Comparison of ENCODE assay signal across 19 cellular contexts in the genomic region with DNA sequence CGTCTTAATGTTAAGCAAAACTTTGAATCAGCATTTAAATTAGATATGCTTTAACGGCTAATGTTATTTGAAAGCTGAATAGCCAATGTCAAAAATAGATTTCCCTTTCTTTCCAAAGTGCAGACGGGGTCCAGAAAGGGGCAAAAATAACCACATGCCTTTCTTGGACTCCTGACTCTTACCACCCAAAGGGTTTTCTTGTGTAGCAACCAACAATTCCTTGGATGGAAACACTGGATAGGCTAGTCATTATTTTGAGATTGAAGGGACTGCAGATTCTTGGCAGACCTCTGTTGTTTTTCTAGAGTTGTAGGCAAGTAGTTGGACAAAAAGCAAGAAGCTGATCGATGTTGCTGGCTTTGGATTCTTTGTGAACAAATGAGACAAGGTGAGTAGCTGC.
DNase-seq lines count a peak whose midpoint lies in the region; ATAC-seq and TF ChIP-seq lines count a peak whose summit lies in the region.
"Had no signal": no experiment of that assay in that cellular context is flagged by ENCODE, and none has a peak within 500 bp of the region (broad histone marks: within the 10 kb centered on the region; RNA-seq: fewer than 3 reads in every experiment).

No MANE protein-coding gene starts in this region.

- ATAC-seq in heart right ventricle = peak in 1 of 8 donors; percentile 11
- ATAC-seq: activated naive CD4-positive, alpha-beta T cell treated with anti-CD3 and anti-CD28 coated beads, Interleukin-2, amount 50 U/mL, for 72 hours; T-helper 17 cell had no signal

- H3K4me3 ChIP-seq in heart right ventricle = peak overlapping the region in 7 of 10 donors; percentile 4 to 40 (median 21)
- peak overlapping the region; percentile 38 to 48 for H3K4me3 ChIP-seq in tibial artery
- no peak overlapping the region for H3K4me3 ChIP-seq in Karpas-422 (ENCODE audit: low read length)
- H3K4me3 ChIP-seq: esophagus squamous epithelium, ovary, skin epidermis had no signal

- H3K79me2 ChIP-seq in Karpas-422 (ENCODE audit: low read length) = no peaks in the 10 kb centered on the region

- TF ChIP-seq CTCF in heart right ventricle (IDR thresholded peaks at IDR 0.05) (no peak), nephron (IDR thresholded peaks at IDR 0.05; ENCODE audit: unreplicated experiment in 3 of 3) (no peak), tibial artery (IDR thresholded peaks at IDR 0.05) (no peak), CD14-positive monocyte (IDR thresholded peaks at IDR 0.05) (no peak)

- peaks cover 0 to 11% (median 0%) of the 10 kb centered on the region in 9 donors for H3K4me1 ChIP-seq in heart right ventricle
- peaks cover 0 to 60% (median 26%) of the 10 kb centered on the region in 4 donors for H3K4me1 ChIP-seq in tibial artery
- H3K4me1 ChIP-seq in Karpas-422 (ENCODE audit: low read length) = no peaks in the 10 kb centered on the region
- H3K4me1 ChIP-seq: esophagus squamous epithelium had no signal

- no peak overlapping the region for H3K9ac ChIP-seq in Karpas-422 (ENCODE audit: low read length)

- H3K4me3 Mint-ChIP-seq in nephron (no peak overlapping the region), CD14-positive monocyte (no peak overlapping the region)
- H3K4me3 Mint-ChIP-seq: B cell, T-helper 17 cell had no signal

- DNase-seq in astrocyte of the hippocampus (ENCODE audit: low read depth, low spot score) (peak; percentile 46), heart right ventricle (no peak), tibial artery (no peak), Karpas-422 (no peak), nucleus accumbens (lab: John Stamatoyannopoulos, UW) (no peak), CD14-positive monocyte (ENCODE audit: low spot score) (no peak)
- no peak for DNase-seq in effector CD8-positive, alpha-beta T cell (lab: John Stamatoyannopoulos, UW)
- DNase-seq: activated CD4-positive, CD25-positive, alpha-beta regulatory T cell; esophagus squamous epithelium; kidney; NCI-H1417; NCI-H69; ovary; stimulated activated CD4-positive, alpha-beta T cell treated with anti-CD3 and anti-CD28 coated beads, Interleukin-4, amount 100 ng/mL, for 24 hours; T-helper 17 cell had no signal

- H3K27ac ChIP-seq in heart right ventricle = peak overlapping the region in 4 of 10 donors; percentile 22 to 48 (median 39)
- peak overlapping the region; percentile 65 to 76 for H3K27ac ChIP-seq in tibial artery
- H3K27ac ChIP-seq in Karpas-422 (ENCODE audit: low read length) = no peak overlapping the region
- H3K27ac ChIP-seq: ovary had no signal

- H3K27me3 ChIP-seq in heart right ventricle (no peaks in the 10 kb centered on the region), tibial artery (no peaks in the 10 kb centered on the region), Karpas-422 (ENCODE audit: low read length) (no peaks in the 10 kb centered on the region)
- H3K27me3 ChIP-seq: esophagus squamous epithelium, ovary had no signal

- H4K20me1 ChIP-seq in Karpas-422 (ENCODE audit: insufficient read depth, low read depth, low read length) = no peaks in the 10 kb centered on the region

- no peaks in the 10 kb centered on the region for H3K9me3 Mint-ChIP-seq in nephron
- H3K9me3 Mint-ChIP-seq in CD14-positive monocyte = peaks cover 0 to 4% (median 2%) of the 10 kb centered on the region in 7 donors

- no peaks in the 10 kb centered on the region for H3K36me3 ChIP-seq in heart right ventricle
- no peaks in the 10 kb centered on the region for H3K36me3 ChIP-seq in tibial artery
- no peaks in the 10 kb centered on the region; the same call in 1 of the 2 replicates for H3K36me3 ChIP-seq in Karpas-422 (ENCODE audit: insufficient read depth, low read length)
- H3K36me3 ChIP-seq: esophagus squamous epithelium, ovary had no signal

- H3K27ac Mint-ChIP-seq in nephron (peak overlapping the region; percentile 54 to 85 (median 70)), CD14-positive monocyte (no peak overlapping the region)
- H3K27ac Mint-ChIP-seq: activated naive CD4-positive, alpha-beta T cell treated with anti-CD3 and anti-CD28 coated beads, Interleukin-2, amount 50 U/mL, for 72 hours; B cell; T-helper 17 cell had no signal

- peaks cover 0 to 4% (median 0%) of the 10 kb centered on the region in 11 donors for H3K9me3 ChIP-seq in heart right ventricle
- no peaks in the 10 kb centered on the region for H3K9me3 ChIP-seq in tibial artery
- no peaks in the 10 kb centered on the region for H3K9me3 ChIP-seq in Karpas-422 (ENCODE audit: low read length)
- H3K9me3 ChIP-seq: esophagus squamous epithelium, ovary had no signal

- H3K27me3 Mint-ChIP-seq in nephron (ENCODE audit: low read depth) = peaks cover 5% of the 10 kb centered on the region
- peaks cover 0 to 4% (median 3%) of the 10 kb centered on the region in 3 donors for H3K27me3 Mint-ChIP-seq in CD14-positive monocyte (ENCODE audit: low read depth in 3 of 3)
- H3K27me3 Mint-ChIP-seq: B cell, T-helper 17 cell had no signal

- H3K4me2 ChIP-seq in Karpas-422 (ENCODE audit: low read depth, low read length, poor library complexity, severe bottlenecking) = no peak overlapping the region

- WGBS in heart right ventricle, 2 donors = 41 to 46% methylated on average over 4 of the region's 4 CpGs

- no peaks in the 10 kb centered on the region for H3K9me2 ChIP-seq in Karpas-422 (replicated peaks; ENCODE audit: insufficient read depth, low read length)

- H3K4me1 Mint-ChIP-seq in nephron = peaks cover 38% of the 10 kb centered on the region
- peaks cover 4% of the 10 kb centered on the region for H3K4me1 Mint-ChIP-seq in CD14-positive monocyte
- H3K4me1 Mint-ChIP-seq: B cell, T-helper 17 cell had no signal

- H3K36me3 Mint-ChIP-seq in nephron (ENCODE audit: low read depth) (peaks cover 7% of the 10 kb centered on the region), CD14-positive monocyte (no peaks in the 10 kb centered on the region)

- intact Hi-C loops in heart right ventricle (cut with DNase I) = no loop called here
- intact Hi-C loops in tibial artery (cut with DNase I; ENCODE audit: low total_unique reads) = loop anchor here (10.0 kb wide), 1 partner anchor 46 kb away; no protein-coding TSS in a partner anchor
- intact Hi-C loops in CD14-positive monocyte (cut with micrococcal nuclease) = no loop called here

- H2AFZ ChIP-seq in Karpas-422 (ENCODE audit: low read length) = no peak overlapping the region

Comparison
In these comparisons a context has a peak if more than half of its experiments do, and no peak if none do; other contexts are left out.
1. H3K27ac Mint-ChIP-seq: peak in nephron (3 of 3); none in CD14-positive monocyte (0 of 7).